1 cellular context compared by ENCODE assay signal in the genomic region with DNA sequence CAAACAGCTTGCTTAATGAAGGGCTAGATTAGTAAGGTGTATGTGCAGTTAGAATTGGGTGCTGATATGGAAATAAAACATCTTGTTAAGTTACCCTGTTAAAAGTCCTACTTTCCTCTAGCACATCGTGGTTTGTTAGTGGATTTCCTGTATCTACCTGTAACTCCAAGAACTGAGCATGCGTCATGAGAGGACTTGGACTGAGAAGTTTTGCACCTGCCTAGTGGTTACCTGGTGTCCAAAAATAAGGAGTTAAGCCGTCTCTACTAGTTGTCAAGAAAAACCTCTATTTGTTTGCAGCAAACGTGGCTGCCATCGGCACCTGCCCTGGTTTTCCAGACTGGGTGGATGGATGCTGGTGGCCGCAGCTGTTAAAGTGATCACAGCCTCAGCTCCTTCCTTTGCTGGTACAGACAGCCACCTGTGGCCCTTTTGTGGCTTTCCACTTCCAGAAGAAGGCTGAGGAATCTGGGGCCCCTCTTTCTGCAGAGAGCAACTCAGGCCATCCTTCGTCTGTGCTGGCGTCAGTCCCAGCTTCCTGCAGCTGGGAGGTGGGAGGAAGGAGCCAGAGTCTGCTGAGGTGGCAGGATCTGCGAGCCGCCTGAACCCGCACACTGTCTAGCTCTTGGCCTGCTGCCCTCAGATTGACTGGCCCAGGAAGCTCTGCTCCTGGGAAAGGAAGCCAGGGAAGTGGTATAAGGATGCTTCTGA.
TF ChIP-seq lines count a peak whose summit lies in the region.

No MANE protein-coding gene starts in this region.

TF ChIP-seq in GM23338, 12 proteins besides CTCF, POLR2A, EP300 and RAD21 (continued from another document):
- TF ChIP-seq REST (IDR thresholded peaks at IDR 0.05; ENCODE audit: unreplicated experiment) (no peak), EZH2phosphoT487 (IDR thresholded peaks at IDR 0.05; ENCODE audit: unreplicated experiment) (no peak), POLR2AphosphoS5 (IDR thresholded peaks at IDR 0.05; ENCODE audit: low read depth) (no peak)
